In genomic region chr6:88629838-88630462, GRCh38 we compare ENCODE assay signal across 12 cellular contexts.
A peak's percentile ranks its signal among the peaks of the same experiment; 100 is the strongest.
DNase-seq lines count a peak whose midpoint lies in the region; ATAC-seq lines count a peak whose summit lies in the region.
"Had no signal": no experiment of that assay in that cellular context is flagged by ENCODE, and none has a peak within 500 bp of the region (broad histone marks: within the 10 kb centered on the region; RNA-seq: fewer than 3 reads in every experiment).

No MANE protein-coding gene starts in this region.

- DNase-seq in activated CD8-positive, alpha-beta memory T cell treated with anti-CD3 and anti-CD28 coated beads, Interleukin-2, amount 10 ng/mL, durations not matched to agents 7 days and 5 days: peak; percentile 41
- no peak for DNase-seq in activated CD8-positive, alpha-beta memory T cell treated with anti-CD3 and anti-CD28 coated beads for 24 hours
- DNase-seq in LHCN-M2 (ENCODE audit: low read depth) (peak; percentile 3), amniotic epithelial cell (ENCODE audit: low read depth) (peak; percentile 9), T-helper 9 cell (no peak), NCI-H2029 treated with DMSO at 0.1 percent for 48 hours (lab: John Stamatoyannopoulos, UW) (no peak), SHP77 (lab: John Stamatoyannopoulos, UW) (no peak)
- peak; percentile 7 for DNase-seq in stimulated activated naive CD8-positive, alpha-beta T cell treated with anti-CD3 and anti-CD28 coated beads, Interleukin-15, Interleukin-2, amounts not matched to agents 100 U/mL and 50 U/mL, for 24 hours
- DNase-seq: AML-193, amygdala, small intestine had no signal

- peaks cover 6% of the 10 kb centered on the region for H3K4me1 Mint-ChIP-seq in activated CD8-positive, alpha-beta memory T cell treated with anti-CD3 and anti-CD28 coated beads, Interleukin-2, amount 10 ng/mL, durations not matched to agents 7 days and 5 days

- H3K9me3 Mint-ChIP-seq in activated CD8-positive, alpha-beta memory T cell treated with anti-CD3 and anti-CD28 coated beads, Interleukin-2, amount 10 ng/mL, durations not matched to agents 7 days and 5 days (ENCODE audit: low read depth): no peaks in the 10 kb centered on the region

- H3K4me3 Mint-ChIP-seq in activated CD8-positive, alpha-beta memory T cell treated with anti-CD3 and anti-CD28 coated beads, Interleukin-2, amount 10 ng/mL, durations not matched to agents 7 days and 5 days: no peak overlapping the region

- H3K27me3 Mint-ChIP-seq in activated CD8-positive, alpha-beta memory T cell treated with anti-CD3 and anti-CD28 coated beads, Interleukin-2, amount 10 ng/mL, durations not matched to agents 7 days and 5 days: no peaks in the 10 kb centered on the region

- no peaks in the 10 kb centered on the region for H3K36me3 Mint-ChIP-seq in activated CD8-positive, alpha-beta memory T cell treated with anti-CD3 and anti-CD28 coated beads, Interleukin-2, amount 10 ng/mL, durations not matched to agents 7 days and 5 days

- H3K27ac Mint-ChIP-seq in activated CD8-positive, alpha-beta memory T cell treated with anti-CD3 and anti-CD28 coated beads, Interleukin-2, amount 10 ng/mL, durations not matched to agents 7 days and 5 days: no peak overlapping the region

- no peak for ATAC-seq in activated CD8-positive, alpha-beta memory T cell treated with anti-CD3 and anti-CD28 coated beads, Interleukin-2, amount 10 ng/mL, durations not matched to agents 7 days and 5 days
- ATAC-seq in stimulated activated naive CD8-positive, alpha-beta T cell treated with anti-CD3 and anti-CD28 coated beads, Interleukin-15, Interleukin-2, amounts not matched to agents 100 U/mL and 50 U/mL, for 24 hours: peak; percentile 72
- ATAC-seq: activated CD4-positive, CD25-positive, alpha-beta regulatory T cell treated with anti-CD3 and anti-CD28 coated beads, Interleukin-2, amount 50 U/mL, for 24 hours had no signal

- CTCF ChIA-PET in activated CD8-positive, alpha-beta memory T cell treated with anti-CD3 and anti-CD28 coated beads, Interleukin-2, amount 10 ng/mL, durations not matched to agents 7 days and 5 days (lab: Charles Lee): no interaction called here

Comparison
In these comparisons a context has a peak if more than half of its experiments do, and no peak if none do; other contexts are left out.
1. DNase-seq: peak in activated CD8-positive, alpha-beta memory T cell treated with anti-CD3 and anti-CD28 coated beads, Interleukin-2, amount 10 ng/mL, durations not matched to agents 7 days and 5 days (single experiment), LHCN-M2 (single experiment), amniotic epithelial cell (single experiment) and stimulated activated naive CD8-positive, alpha-beta T cell treated with anti-CD3 and anti-CD28 coated beads, Interleukin-15, Interleukin-2, amounts not matched to agents 100 U/mL and 50 U/mL, for 24 hours (single experiment); none in activated CD8-positive, alpha-beta memory T cell treated with anti-CD3 and anti-CD28 coated beads for 24 hours (single experiment), T-helper 9 cell (single experiment), NCI-H2029 treated with DMSO at 0.1 percent for 48 hours (single experiment) and SHP77 (0 of 2).